Comparison of ENCODE assay signal across 6 cellular contexts in genomic region chr19:49475995-49476880, GRCh38. TPM values are rescaled to one million over a fixed set of nuclear protein-coding genes. Genes with fewer than 3 reads are reported as not detected.
DNase-seq lines count a peak whose midpoint lies in the region; ATAC-seq and TF ChIP-seq lines count a peak whose summit lies in the region.

No MANE protein-coding gene starts in this region.

- no peak for TF ChIP-seq CTCF in Calu3 (IDR thresholded peaks at IDR 0.05; ENCODE audit: unreplicated experiment)

- no TSS peak for BruUV-seq in Calu3 (replicated peaks; lab: Mats Ljungman, UMichigan)

- no peaks in the 10 kb centered on the region for H3K9me3 Mint-ChIP-seq in Calu3 (ENCODE audit: low read depth, unreplicated experiment)

- peaks cover 7% of the 10 kb centered on the region for H3K36me3 Mint-ChIP-seq in Calu3 (ENCODE audit: insufficient read depth, unreplicated experiment)

- peaks cover 27% of the 10 kb centered on the region for H3K27me3 Mint-ChIP-seq in Calu3 (ENCODE audit: unreplicated experiment)

- no peak for ATAC-seq in GM19463 (IDR thresholded peaks at IDR 0.05; ENCODE audit: unreplicated experiment)

- DNase-seq in NCI-H2227 (lab: John Stamatoyannopoulos, UW; ENCODE audit: unreplicated experiment): peak; percentile 46
- no peak for DNase-seq in NCI-H2227 treated with DMSO at 0.1 percent for 48 hours (lab: John Stamatoyannopoulos, UW)
- DNase-seq in activated T-cell treated with anti-CD3 and anti-CD28 coated beads for 48 hours (ENCODE audit: low read depth): peak; percentile 80
- DNase-seq in iPS-NIHi7 (ENCODE audit: extremely low spot score): peak; percentile 85
- no peak for DNase-seq in Calu3

- CTCF ChIA-PET in Calu3 (lab: Charles Lee): no interaction called here

- H3K27ac Mint-ChIP-seq in Calu3 (ENCODE audit: unreplicated experiment): no peak overlapping the region

- H3K4me3 Mint-ChIP-seq in Calu3 (ENCODE audit: low read depth, unreplicated experiment): no peak overlapping the region

- H3K4me1 Mint-ChIP-seq in Calu3 (ENCODE audit: low read depth, unreplicated experiment): no peaks in the 10 kb centered on the region

- intact Hi-C loops in Calu3 (cut with micrococcal nuclease; ENCODE audit: unreplicated experiment): no loop called here

RNA-seq across cellular contexts. Expression of gene FLT3LG, which starts 2.2 kb away (rescaled TPM):
- 4.8 and 7.1 TPM in 2 replicates for total RNA-seq in Calu3 (2022)

RNA-seq across cellular contexts. Expression of gene RPL13A, which starts 11.2 kb away (rescaled TPM):
- 1,844 and 1,993 TPM in 2 replicates for total RNA-seq in Calu3 (2022)

RNA-seq across cellular contexts. Expression of gene RPS11, which starts 20.0 kb away (rescaled TPM):
- total RNA-seq in Calu3 (2022): 1,643 and 1,795 TPM in 2 replicates

RNA-seq across cellular contexts. Expression of gene ALDH16A1, which starts 23.2 kb away (rescaled TPM):
- 34.4 and 36.1 TPM in 2 replicates for total RNA-seq in Calu3 (2022)

RNA-seq across cellular contexts. Expression of gene PIH1D1, which starts 24.6 kb away (rescaled TPM):
- total RNA-seq in Calu3 (2022): 127 and 141 TPM in 2 replicates

Comparison
In these comparisons a context has a peak if more than half of its experiments do, and no peak if none do; other contexts are left out.
1. DNase-seq: peak in NCI-H2227 (single experiment), activated T-cell treated with anti-CD3 and anti-CD28 coated beads for 48 hours (single experiment) and iPS-NIHi7 (single experiment); none in NCI-H2227 treated with DMSO at 0.1 percent for 48 hours (single experiment) and Calu3 (single experiment).